11 cellular contexts compared by ENCODE assay signal in the genomic region with DNA sequence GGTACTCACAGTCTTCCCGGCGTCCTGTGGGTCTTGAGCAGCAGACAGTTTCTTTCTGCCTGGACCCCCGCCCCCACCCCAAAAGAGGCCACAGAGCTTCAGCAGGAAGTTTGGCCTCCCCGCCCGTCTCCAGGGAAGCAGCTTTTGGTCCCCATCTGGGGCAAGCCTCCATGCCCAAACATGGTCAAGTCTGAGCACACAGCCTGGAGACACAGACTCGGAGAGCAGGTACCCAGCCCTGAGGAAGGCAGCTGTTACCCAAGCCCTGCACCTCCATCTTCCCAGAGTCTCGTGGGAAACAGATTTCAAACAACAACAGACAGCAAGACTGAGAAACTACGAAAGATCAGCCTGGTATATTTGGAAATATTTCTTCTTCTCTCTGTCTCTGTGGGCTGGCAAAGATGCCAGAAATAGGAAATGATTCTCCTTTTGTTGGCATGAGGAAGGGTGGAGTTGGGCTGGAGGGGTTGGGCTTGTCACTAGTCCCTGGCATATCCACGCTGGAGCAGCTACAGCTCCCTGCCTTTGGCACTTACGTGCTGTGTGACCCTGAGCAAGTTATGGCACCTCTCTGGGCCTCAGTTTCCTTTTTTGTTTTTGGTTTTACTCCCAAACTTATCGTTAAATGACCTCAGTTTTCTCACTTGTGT. TPM values are rescaled to one million over a fixed set of nuclear protein-coding genes. Genes with fewer than 3 reads are reported as not detected.
A peak's percentile ranks its signal among the peaks of the same experiment; 100 is the strongest.
DNase-seq lines count a peak whose midpoint lies in the region; TF ChIP-seq lines count a peak whose summit lies in the region.
"Had no signal": no experiment of that assay in that cellular context is flagged by ENCODE, and none has a peak within 500 bp of the region (broad histone marks: within the 10 kb centered on the region; RNA-seq: fewer than 3 reads in every experiment).

A gene with protein sequence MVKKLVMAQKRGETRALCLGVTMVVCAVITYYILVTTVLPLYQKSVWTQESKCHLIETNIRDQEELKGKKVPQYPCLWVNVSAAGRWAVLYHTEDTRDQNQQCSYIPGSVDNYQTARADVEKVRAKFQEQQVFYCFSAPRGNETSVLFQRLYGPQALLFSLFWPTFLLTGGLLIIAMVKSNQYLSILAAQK (minus strand): TSS at position 118 of the 653 bp plus-strand sequence. CDS start 3,920 bp downstream, outside the sequence.

- peaks cover 3% of the 10 kb centered on the region; the same call in 1 of the 2 replicates for H3K4me1 ChIP-seq in HEK293 (ENCODE audit: control insufficient read depth, insufficient read depth, low read length)
- H3K4me1 ChIP-seq in colonic mucosa = no peaks in the 10 kb centered on the region
- peaks cover 0 to 8% (median 3%) of the 10 kb centered on the region in 4 donors for H3K4me1 ChIP-seq in transverse colon

- CTCF ChIA-PET in HEK293 (lab: Yijun Ruan, JAX) = no interaction called here

- no peaks in the 10 kb centered on the region for H3K9me3 ChIP-seq in HEK293 (ENCODE audit: control insufficient read depth, insufficient read depth, low read depth, low read length)
- no peaks in the 10 kb centered on the region for H3K9me3 ChIP-seq in colonic mucosa
- H3K9me3 ChIP-seq in transverse colon = no peaks in the 10 kb centered on the region

- in situ Hi-C loops in transverse colon (cut with MboI; ENCODE audit: low pct_ligation_motif_present in 1 of 4, low pct_unique_long_range_greater_than_20kb in 1 of 4, low sequenced_read_pairs in 3 of 4) = no loop called here

- intact Hi-C loops in colonic mucosa (cut with DNase I) = no loop called here
- intact Hi-C loops in transverse colon (cut with DNase I; ENCODE audit: low total_unique reads) = loop anchor here (1.0 kb wide), 1 partner anchor 42 kb away; no protein-coding TSS in a partner anchor
- intact Hi-C loops in head of caudate nucleus (cut with DNase I) = no loop called here

- H3K9ac ChIP-seq in colonic mucosa (ENCODE audit: low read depth in 2 of 2, low read length in 2 of 2) = no peak within 1 kb of the TSS

- TF ChIP-seq POLR2A in transverse colon (IDR thresholded peaks at IDR 0.05) = no peak

- H3K27me3 ChIP-seq in colonic mucosa = no peaks in the 10 kb centered on the region
- no peaks in the 10 kb centered on the region for H3K27me3 ChIP-seq in transverse colon

- 44 to 47% methylated on average over 4 to 10 of the region's 11 CpGs for WGBS in transverse colon (ENCODE audit: low coverage in 1 of 2), 2 donors

- DNase-seq in colonic mucosa (no peak), mucosa of gallbladder (ENCODE audit: low spot score) (no peak), transverse colon (no peak), anterior cingulate cortex (lab: John Stamatoyannopoulos, UW) (no peak), head of caudate nucleus (no peak)
- no peak for DNase-seq in activated CD4-positive, alpha-beta T cell treated with anti-CD3 and anti-CD28 coated beads, Interleukin-2, amount 50 U/mL, for 48 hours
- DNase-seq: activated effector memory CD4-positive, alpha-beta T cell treated with anti-CD3 and anti-CD28 coated beads, Interleukin-2, amount 50 U/mL, for 16 hours; NCI-H774 had no signal

- POLR2A ChIA-PET in HEK293 (lab: Yijun Ruan, JAX) = no interaction called here

- H3K36me3 ChIP-seq in HEK293 (ENCODE audit: control insufficient read depth in 2 of 2, insufficient read depth in 1 of 2, low read length in 2 of 2) (no peaks in the 10 kb centered on the region), colonic mucosa (no peaks in the 10 kb centered on the region), transverse colon (no peaks in the 10 kb centered on the region)

- TF ChIP-seq EP300 in transverse colon (IDR thresholded peaks at IDR 0.05; ENCODE audit: low read depth) = no peak

- H3K4me3 ChIP-seq in HEK293 (ENCODE audit: low read depth, low read length) (no peak within 1 kb of the TSS), colonic mucosa (peak within 1 kb of the TSS; percentile 22), transverse colon (peak within 1 kb of the TSS; percentile 7 to 40 (median 30))

- H3K27ac ChIP-seq in HEK293 (ENCODE audit: extremely low read depth, low read depth, low read length) (no peak within 1 kb of the TSS), colonic mucosa (peak within 1 kb of the TSS; percentile 55), transverse colon (peak within 1 kb of the TSS; percentile 74 to 91 (median 80))

- TF ChIP-seq CTCF in HEK293 (tag by site-specific recombination; IDR thresholded peaks at IDR 0.05) (no peak), colonic mucosa (IDR thresholded peaks at IDR 0.05) (no peak), transverse colon (IDR thresholded peaks at IDR 0.05) (no peak)

TF ChIP-seq in HEK293, 187 proteins besides CTCF, POLR2A, EP300 and RAD21 (continues in another document):
- TF ChIP-seq, protein P1, sequence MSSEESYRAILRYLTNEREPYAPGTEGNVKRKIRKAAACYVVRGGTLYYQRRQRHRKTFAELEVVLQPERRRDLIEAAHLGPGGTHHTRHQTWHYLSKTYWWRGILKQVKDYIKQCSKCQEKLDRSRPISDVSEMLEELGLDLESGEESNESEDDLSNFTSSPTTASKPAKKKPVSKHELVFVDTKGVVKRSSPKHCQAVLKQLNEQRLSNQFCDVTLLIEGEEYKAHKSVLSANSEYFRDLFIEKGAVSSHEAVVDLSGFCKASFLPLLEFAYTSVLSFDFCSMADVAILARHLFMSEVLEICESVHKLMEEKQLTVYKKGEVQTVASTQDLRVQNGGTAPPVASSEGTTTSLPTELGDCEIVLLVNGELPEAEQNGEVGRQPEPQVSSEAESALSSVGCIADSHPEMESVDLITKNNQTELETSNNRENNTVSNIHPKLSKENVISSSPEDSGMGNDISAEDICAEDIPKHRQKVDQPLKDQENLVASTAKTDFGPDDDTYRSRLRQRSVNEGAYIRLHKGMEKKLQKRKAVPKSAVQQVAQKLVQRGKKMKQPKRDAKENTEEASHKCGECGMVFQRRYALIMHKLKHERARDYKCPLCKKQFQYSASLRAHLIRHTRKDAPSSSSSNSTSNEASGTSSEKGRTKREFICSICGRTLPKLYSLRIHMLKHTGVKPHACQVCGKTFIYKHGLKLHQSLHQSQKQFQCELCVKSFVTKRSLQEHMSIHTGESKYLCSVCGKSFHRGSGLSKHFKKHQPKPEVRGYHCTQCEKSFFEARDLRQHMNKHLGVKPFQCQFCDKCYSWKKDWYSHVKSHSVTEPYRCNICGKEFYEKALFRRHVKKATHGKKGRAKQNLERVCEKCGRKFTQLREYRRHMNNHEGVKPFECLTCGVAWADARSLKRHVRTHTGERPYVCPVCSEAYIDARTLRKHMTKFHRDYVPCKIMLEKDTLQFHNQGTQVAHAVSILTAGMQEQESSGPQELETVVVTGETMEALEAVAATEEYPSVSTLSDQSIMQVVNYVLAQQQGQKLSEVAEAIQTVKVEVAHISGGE (tag by site-specific recombination; conservative IDR thresholded peaks at IDR 0.05; ENCODE audit: low read depth) = no peak
- TF ChIP-seq ZNF530 (tag by site-specific recombination; IDR thresholded peaks at IDR 0.05; ENCODE audit: low read depth) = no peak
- TF ChIP-seq, protein P2, sequence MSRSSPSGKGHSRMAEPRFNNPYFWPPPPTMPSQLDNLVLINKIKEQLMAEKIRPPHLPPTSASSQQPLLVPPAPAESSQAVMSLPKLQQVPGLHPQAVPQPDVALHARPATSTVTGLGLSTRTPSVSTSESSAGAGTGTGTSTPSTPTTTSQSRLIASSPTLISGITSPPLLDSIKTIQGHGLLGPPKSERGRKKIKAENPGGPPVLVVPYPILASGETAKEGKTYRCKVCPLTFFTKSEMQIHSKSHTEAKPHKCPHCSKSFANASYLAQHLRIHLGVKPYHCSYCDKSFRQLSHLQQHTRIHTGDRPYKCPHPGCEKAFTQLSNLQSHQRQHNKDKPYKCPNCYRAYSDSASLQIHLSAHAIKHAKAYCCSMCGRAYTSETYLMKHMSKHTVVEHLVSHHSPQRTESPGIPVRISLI (tag by site-specific recombination; IDR thresholded peaks at IDR 0.05) = no peak
- TF ChIP-seq, protein P3, sequence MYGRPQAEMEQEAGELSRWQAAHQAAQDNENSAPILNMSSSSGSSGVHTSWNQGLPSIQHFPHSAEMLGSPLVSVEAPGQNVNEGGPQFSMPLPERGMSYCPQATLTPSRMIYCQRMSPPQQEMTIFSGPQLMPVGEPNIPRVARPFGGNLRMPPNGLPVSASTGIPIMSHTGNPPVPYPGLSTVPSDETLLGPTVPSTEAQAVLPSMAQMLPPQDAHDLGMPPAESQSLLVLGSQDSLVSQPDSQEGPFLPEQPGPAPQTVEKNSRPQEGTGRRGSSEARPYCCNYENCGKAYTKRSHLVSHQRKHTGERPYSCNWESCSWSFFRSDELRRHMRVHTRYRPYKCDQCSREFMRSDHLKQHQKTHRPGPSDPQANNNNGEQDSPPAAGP (tag by site-specific recombination; IDR thresholded peaks at IDR 0.05) = no peak
- TF ChIP-seq, protein P4, sequence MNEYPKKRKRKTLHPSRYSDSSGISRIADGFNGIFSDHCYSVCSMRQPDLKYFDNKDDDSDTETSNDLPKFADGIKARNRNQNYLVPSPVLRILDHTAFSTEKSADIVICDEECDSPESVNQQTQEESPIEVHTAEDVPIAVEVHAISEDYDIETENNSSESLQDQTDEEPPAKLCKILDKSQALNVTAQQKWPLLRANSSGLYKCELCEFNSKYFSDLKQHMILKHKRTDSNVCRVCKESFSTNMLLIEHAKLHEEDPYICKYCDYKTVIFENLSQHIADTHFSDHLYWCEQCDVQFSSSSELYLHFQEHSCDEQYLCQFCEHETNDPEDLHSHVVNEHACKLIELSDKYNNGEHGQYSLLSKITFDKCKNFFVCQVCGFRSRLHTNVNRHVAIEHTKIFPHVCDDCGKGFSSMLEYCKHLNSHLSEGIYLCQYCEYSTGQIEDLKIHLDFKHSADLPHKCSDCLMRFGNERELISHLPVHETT (tag by site-specific recombination; IDR thresholded peaks at IDR 0.05) = no peak
- TF ChIP-seq ZNF623 (tag by site-specific recombination; IDR thresholded peaks at IDR 0.05) = no peak
- TF ChIP-seq ZSCAN16 (tag by site-specific recombination; IDR thresholded peaks at IDR 0.05) = no peak
- TF ChIP-seq ZNF670 (tag by site-specific recombination; IDR thresholded peaks at IDR 0.05; ENCODE audit: low read depth) = no peak
- no peak for TF ChIP-seq ZNF404 (tag by site-specific recombination; IDR thresholded peaks at IDR 0.05)
- no peak for TF ChIP-seq ZNF777 (tag by site-specific recombination; IDR thresholded peaks at IDR 0.05; ENCODE audit: borderline replicate concordance)
- TF ChIP-seq IKZF3 (tag by site-specific recombination; IDR thresholded peaks at IDR 0.05) = no peak
- TF ChIP-seq ZNF560 (tag by site-specific recombination; IDR thresholded peaks at IDR 0.05; ENCODE audit: borderline replicate concordance) = no peak
- TF ChIP-seq ZBTB7A (tag by site-specific recombination; IDR thresholded peaks at IDR 0.05; ENCODE audit: low read depth) = no peak

RNA-seq across cellular contexts. Expression of the gene that starts here (rescaled TPM):
- 1 to 10 TPM in 1 of 2 donors, under 1 TPM in 1; 0.42 to 6.9 TPM for total RNA-seq in colonic mucosa
- total RNA-seq in mucosa of gallbladder = 20.9 TPM
- total RNA-seq in transverse colon = 10 to 100 TPM in 1 of 4 donors, 1 to 10 TPM in 3; 6.0 to 17.2 (median 8.0) TPM
- total RNA-seq: G401, LHCN-M2 had no signal
